ENCODE assay signal across 8 cellular contexts in genomic region chr5:136080483-136081180, GRCh38. TPM values are rescaled to one million over a fixed set of nuclear protein-coding genes. Genes with fewer than 3 reads are reported as not detected.
A peak's percentile ranks its signal among the peaks of the same experiment; 100 is the strongest.
DNase-seq lines count a peak whose midpoint lies in the region; ATAC-seq and TF ChIP-seq lines count a peak whose summit lies in the region.

No MANE protein-coding gene starts in this region.

- 61% methylated on average over 26 of the region's 34 CpGs for WGBS in right lobe of liver (ENCODE audit: insufficient coverage, low coverage, low lambda C conversion rate, missing lambda C conversion rate)

- intact Hi-C loops in right lobe of liver (cut with DNase I), result no loop called here

- peak overlapping the region; percentile 69 to 89 for H3K27ac ChIP-seq in coronary artery
- H3K27ac ChIP-seq in right lobe of liver, result peak overlapping the region; percentile 70 to 92 (median 82)

- peaks cover 2% of the 10 kb centered on the region for H3K4me1 Mint-ChIP-seq in WTC11

- peaks cover 27% of the 10 kb centered on the region for H3K27me3 Mint-ChIP-seq in WTC11 (ENCODE audit: low read depth)

- peaks cover 0 to 26% (median 0%) of the 10 kb centered on the region in 4 donors for H3K4me1 ChIP-seq in right lobe of liver

- H3K36me3 ChIP-seq in right lobe of liver, result no peaks in the 10 kb centered on the region

- no peaks in the 10 kb centered on the region for H3K36me3 Mint-ChIP-seq in WTC11

- CTCF ChIA-PET in WTC11 (lab: Charles Lee), result interaction anchor here (0.9 to 3.2 kb wide), 11 partner anchors 17 to 619 kb away, joined by 3 to 13 read pairs (median 6); partner anchors contain the start of gene TGFBI

- H3K27me3 ChIP-seq in right lobe of liver, result no peaks in the 10 kb centered on the region

- TF ChIP-seq POLR2A in right lobe of liver (IDR thresholded peaks at IDR 0.05), result peak; percentile 70

- H3K27ac Mint-ChIP-seq in WTC11, result no peak overlapping the region; the same call in 1 of the 2 replicates

- H3K4me3 Mint-ChIP-seq in WTC11, result peak overlapping the region; percentile 85

- no peaks in the 10 kb centered on the region for H3K9me3 Mint-ChIP-seq in WTC11

- no peaks in the 10 kb centered on the region for H3K9me3 ChIP-seq in right lobe of liver

- H3K4me3 ChIP-seq in AG09309 (ENCODE audit: control insufficient read depth, low read depth, low read length) (peak overlapping the region; percentile 60), coronary artery (peak overlapping the region; percentile 71), right lobe of liver (peak overlapping the region; percentile 4 to 37 (median 36))

- TF ChIP-seq CTCF in AG09309 (IDR thresholded peaks at IDR 0.05; ENCODE audit: control insufficient read depth, insufficient read depth, low read depth, low read length, missing control alignments), result no peak
- TF ChIP-seq CTCF in WTC11 (IDR thresholded peaks at IDR 0.05), result no peak
- TF ChIP-seq CTCF in coronary artery (IDR thresholded peaks at IDR 0.05), result no peak
- no peak for TF ChIP-seq CTCF in right lobe of liver (IDR thresholded peaks at IDR 0.05)

- ATAC-seq in GM19372 (IDR thresholded peaks at IDR 0.05; ENCODE audit: low read depth, unreplicated experiment) (peak; percentile 93), HG03439 (IDR thresholded peaks at IDR 0.05; ENCODE audit: unreplicated experiment) (peak; percentile 97), WTC11 (peak; percentile 70), right lobe of liver (peak; percentile 77 to 94 (median 90))

- peak; percentile 48 for DNase-seq in AG09309 (ENCODE audit: low read depth)
- peak; percentile 86 for DNase-seq in WTC11 (ENCODE audit: low spot score)
- DNase-seq in coronary artery (ENCODE audit: low spot score), result peak; percentile 92
- peak; percentile 79 to 95 (median 95) for DNase-seq in right lobe of liver
- DNase-seq in stimulated activated CD4-positive, alpha-beta T cell treated with anti-CD3 and anti-CD28 coated beads, Interleukin-4, amount 100 ng/mL, for 4 hours, result peak; percentile 33
- no peak for DNase-seq in cortex of kidney (lab: John Stamatoyannopoulos, UW)

- POLR2A ChIA-PET in WTC11 (lab: Charles Lee), result interaction anchor here (1.6 kb wide), 1 partner anchor 52 kb away, joined by 4 read pairs; the partner anchor contains the start of gene SMAD5

TF ChIP-seq in WTC11, 78 proteins besides CTCF, POLR2A, EP300 and RAD21 (continues in another document):
- no peak for TF ChIP-seq TCF7 (CRISPR knock-in tag; IDR thresholded peaks at IDR 0.05; ENCODE audit: low read depth)
- TF ChIP-seq JUN (CRISPR knock-in tag; IDR thresholded peaks at IDR 0.05), result no peak
- no peak for TF ChIP-seq ETV6 (CRISPR knock-in tag; IDR thresholded peaks at IDR 0.05)
- no peak for TF ChIP-seq ZMAT4 (CRISPR knock-in tag; IDR thresholded peaks at IDR 0.05)
- TF ChIP-seq PREB (CRISPR knock-in tag; IDR thresholded peaks at IDR 0.05; ENCODE audit: borderline replicate concordance), result no peak
- no peak for TF ChIP-seq GTF2I (CRISPR knock-in tag; conservative IDR thresholded peaks at IDR 0.05)
- no peak for TF ChIP-seq NR1H2 (CRISPR knock-in tag; IDR thresholded peaks at IDR 0.05)
- peak; percentile 98 for TF ChIP-seq ZNF121 (CRISPR knock-in tag; IDR thresholded peaks at IDR 0.05)
- no peak for TF ChIP-seq SMAD3 (CRISPR knock-in tag; IDR thresholded peaks at IDR 0.05; ENCODE audit: borderline replicate concordance)
- TF ChIP-seq ZSCAN18 (CRISPR knock-in tag; IDR thresholded peaks at IDR 0.05), result no peak
- no peak for TF ChIP-seq ZNF263 (CRISPR knock-in tag; IDR thresholded peaks at IDR 0.05; ENCODE audit: low read depth)
- TF ChIP-seq ZNF281 (CRISPR knock-in tag; IDR thresholded peaks at IDR 0.05), result no peak
- TF ChIP-seq EMX1 (CRISPR knock-in tag; IDR thresholded peaks at IDR 0.05), result no peak
- no peak for TF ChIP-seq HMGA2 (CRISPR knock-in tag; IDR thresholded peaks at IDR 0.05)
- no peak for TF ChIP-seq ATF2 (CRISPR knock-in tag; IDR thresholded peaks at IDR 0.05; ENCODE audit: borderline replicate concordance, low read depth)
- TF ChIP-seq MAX (CRISPR knock-in tag; IDR thresholded peaks at IDR 0.05), result no peak
- TF ChIP-seq ZBTB21 (CRISPR knock-in tag; IDR thresholded peaks at IDR 0.05; ENCODE audit: borderline replicate concordance), result no peak

RNA-seq across cellular contexts. Expression of gene TGFBI, which starts 51.8 kb away (rescaled TPM):
- total RNA-seq in WTC11 (2021) (7.2 to 9.1 TPM (median 7.8 TPM) in 3 replicates), right lobe of liver (100 to 1,000 TPM in 3 of 6 experiments, 10 to 100 TPM in 3; 30.7 to 143 (median 87.2) TPM)

RNA-seq across cellular contexts. Expression of gene SMAD5, which starts 52.0 kb away (rescaled TPM):
- total RNA-seq in WTC11 (2021) (54.9 to 70.3 TPM (median 65.2 TPM) in 3 replicates), right lobe of liver (10 to 100 TPM; 19.2 to 49.2 (median 30.6) TPM)
